In genomic region chrX:104183685-104184084, GRCh38 we compare ENCODE assay signal across 19 cellular contexts. TPM values are rescaled to one million over a fixed set of nuclear protein-coding genes. Genes with fewer than 3 reads are reported as not detected.
DNase-seq lines count a peak whose midpoint lies in the region; ATAC-seq and TF ChIP-seq lines count a peak whose summit lies in the region.
"Had no signal": no experiment of that assay in that cellular context is flagged by ENCODE, and none has a peak within 500 bp of the region (broad histone marks: within the 10 kb centered on the region; RNA-seq: fewer than 3 reads in every experiment).

No MANE protein-coding gene starts in this region.

- no peak overlapping the region for H3K27ac Mint-ChIP-seq in activated CD8-positive, alpha-beta T cell treated with anti-CD3 and anti-CD28 coated beads for 36 hours
- H3K27ac Mint-ChIP-seq in activated CD8-positive, alpha-beta T cell treated with anti-CD3 and anti-CD28 coated beads, Interleukin-2, amount 10 ng/mL, durations not matched to agents 7 days and 5 days: no peak overlapping the region
- peak overlapping the region in 1 of 2 donors; percentile 66 for H3K27ac Mint-ChIP-seq in natural killer cell
- H3K27ac Mint-ChIP-seq in HFFc6: no peak overlapping the region

- CTCF ChIA-PET in activated CD8-positive, alpha-beta T cell treated with anti-CD3 and anti-CD28 coated beads for 36 hours (lab: Charles Lee): interaction anchor here (1.2 kb wide), 1 partner anchor 12 kb away, joined by 5 read pairs; no protein-coding TSS in a partner anchor
- CTCF ChIA-PET in activated CD8-positive, alpha-beta T cell treated with anti-CD3 and anti-CD28 coated beads, Interleukin-2, amount 10 ng/mL, durations not matched to agents 7 days and 5 days (lab: Charles Lee): no interaction called here

- peak; percentile 49 for ATAC-seq in activated CD8-positive, alpha-beta T cell treated with anti-CD3 and anti-CD28 coated beads for 36 hours
- ATAC-seq in activated CD8-positive, alpha-beta T cell treated with anti-CD3 and anti-CD28 coated beads, Interleukin-2, amount 10 ng/mL, durations not matched to agents 7 days and 5 days: no peak
- peak; percentile 63 for ATAC-seq in HG02884 (IDR thresholded peaks at IDR 0.05; ENCODE audit: unreplicated experiment)
- no peak for ATAC-seq in natural killer cell
- ATAC-seq: Panc1 had no signal

- H3K4me3 Mint-ChIP-seq in activated CD8-positive, alpha-beta T cell treated with anti-CD3 and anti-CD28 coated beads for 36 hours: no peak overlapping the region
- no peak overlapping the region for H3K4me3 Mint-ChIP-seq in activated CD8-positive, alpha-beta T cell treated with anti-CD3 and anti-CD28 coated beads, Interleukin-2, amount 10 ng/mL, durations not matched to agents 7 days and 5 days
- H3K4me3 Mint-ChIP-seq in natural killer cell (peak overlapping the region; percentile 48), HFFc6 (no peak overlapping the region)
- H3K4me3 Mint-ChIP-seq: CD4-positive, CD25-positive, alpha-beta regulatory T cell had no signal

- DNase-seq in activated CD8-positive, alpha-beta T cell treated with anti-CD3 and anti-CD28 coated beads for 36 hours: no peak
- no peak for DNase-seq in activated CD8-positive, alpha-beta T cell treated with anti-CD3 and anti-CD28 coated beads, Interleukin-2, amount 10 ng/mL, durations not matched to agents 7 days and 5 days
- DNase-seq in GM12865 (ENCODE audit: low read depth) (peak; percentile 2), natural killer cell (no peak), NCI-H2107 treated with DMSO at 0.1 percent for 48 hours (lab: John Stamatoyannopoulos, UW; ENCODE audit: unreplicated experiment) (no peak), HFFc6 (no peak)
- DNase-seq: CD4-positive, CD25-positive, alpha-beta regulatory T cell; EL; GF-D8; H7; KG1; NCI-H1092; NCI-H1436; NCI-H1930; NCI-H2227 treated with DMSO at 0.1 percent for 48 hours; NCI-H510A; SIG-M5 had no signal

- H3K4me3 ChIP-seq in GM12865 (ENCODE audit: low read depth, low read length): no peak overlapping the region

- H3K27me3 Mint-ChIP-seq in activated CD8-positive, alpha-beta T cell treated with anti-CD3 and anti-CD28 coated beads for 36 hours: no peaks in the 10 kb centered on the region
- no peaks in the 10 kb centered on the region for H3K27me3 Mint-ChIP-seq in activated CD8-positive, alpha-beta T cell treated with anti-CD3 and anti-CD28 coated beads, Interleukin-2, amount 10 ng/mL, durations not matched to agents 7 days and 5 days (ENCODE audit: low read depth)
- H3K27me3 Mint-ChIP-seq in natural killer cell (ENCODE audit: low read depth in 2 of 2) (no peaks in the 10 kb centered on the region), HFFc6 (ENCODE audit: insufficient read depth) (no peaks in the 10 kb centered on the region)
- H3K27me3 Mint-ChIP-seq: CD4-positive, CD25-positive, alpha-beta regulatory T cell had no signal

- TF ChIP-seq CTCF in activated CD8-positive, alpha-beta T cell treated with anti-CD3 and anti-CD28 coated beads for 36 hours (IDR thresholded peaks at IDR 0.05): no peak
- TF ChIP-seq CTCF in GM12865 (IDR thresholded peaks at IDR 0.05; ENCODE audit: insufficient read depth, low read depth, low read length, missing control alignments) (no peak), natural killer cell (IDR thresholded peaks at IDR 0.05) (no peak), HFFc6 (IDR thresholded peaks at IDR 0.05) (no peak)

- peaks cover 17% of the 10 kb centered on the region for H3K4me1 Mint-ChIP-seq in activated CD8-positive, alpha-beta T cell treated with anti-CD3 and anti-CD28 coated beads for 36 hours (ENCODE audit: low read depth)
- H3K4me1 Mint-ChIP-seq in activated CD8-positive, alpha-beta T cell treated with anti-CD3 and anti-CD28 coated beads, Interleukin-2, amount 10 ng/mL, durations not matched to agents 7 days and 5 days (ENCODE audit: low read depth): no peaks in the 10 kb centered on the region
- H3K4me1 Mint-ChIP-seq in natural killer cell (peaks cover 9 to 21% of the 10 kb centered on the region in 2 donors), HFFc6 (ENCODE audit: low read depth) (peaks cover 5% of the 10 kb centered on the region; the same call in 1 of the 2 replicates)

- H3K36me3 Mint-ChIP-seq in activated CD8-positive, alpha-beta T cell treated with anti-CD3 and anti-CD28 coated beads for 36 hours (ENCODE audit: low read depth): peaks cover 13% of the 10 kb centered on the region
- peaks cover 11% of the 10 kb centered on the region for H3K36me3 Mint-ChIP-seq in activated CD8-positive, alpha-beta T cell treated with anti-CD3 and anti-CD28 coated beads, Interleukin-2, amount 10 ng/mL, durations not matched to agents 7 days and 5 days (ENCODE audit: low read depth)
- no peaks in the 10 kb centered on the region for H3K36me3 Mint-ChIP-seq in natural killer cell
- peaks cover 1% of the 10 kb centered on the region; the same call in 1 of the 2 replicates for H3K36me3 Mint-ChIP-seq in HFFc6 (ENCODE audit: low read depth)

- POLR2A ChIA-PET in activated CD8-positive, alpha-beta T cell treated with anti-CD3 and anti-CD28 coated beads for 36 hours (lab: Charles Lee): no interaction called here
- POLR2A ChIA-PET in activated CD8-positive, alpha-beta T cell treated with anti-CD3 and anti-CD28 coated beads, Interleukin-2, amount 10 ng/mL, durations not matched to agents 7 days and 5 days (lab: Charles Lee): no interaction called here

- no peaks in the 10 kb centered on the region for H3K9me3 Mint-ChIP-seq in activated CD8-positive, alpha-beta T cell treated with anti-CD3 and anti-CD28 coated beads for 36 hours
- H3K9me3 Mint-ChIP-seq in activated CD8-positive, alpha-beta T cell treated with anti-CD3 and anti-CD28 coated beads, Interleukin-2, amount 10 ng/mL, durations not matched to agents 7 days and 5 days (ENCODE audit: insufficient read depth): no peaks in the 10 kb centered on the region
- H3K9me3 Mint-ChIP-seq in natural killer cell (no peaks in the 10 kb centered on the region), HFFc6 (no peaks in the 10 kb centered on the region)
- H3K9me3 Mint-ChIP-seq: CD4-positive, CD25-positive, alpha-beta regulatory T cell had no signal

- intact Hi-C loops in activated CD8-positive, alpha-beta T cell treated with anti-CD3 and anti-CD28 coated beads for 36 hours (cut with micrococcal nuclease): no loop called here
- intact Hi-C loops in natural killer cell (cut with micrococcal nuclease): no loop called here

RNA-seq across cellular contexts. Expression of gene FAM199X, which starts 17.4 kb away (rescaled TPM):
- total RNA-seq in activated CD8-positive, alpha-beta T cell treated with anti-CD3 and anti-CD28 coated beads for 36 hours: 1 to 10 TPM; 6.9 to 8.0 TPM
- 10 to 100 TPM; 11.6 to 12.7 TPM for total RNA-seq in activated CD8-positive, alpha-beta T cell treated with anti-CD3 and anti-CD28 coated beads, Interleukin-2, amount 10 ng/mL, durations not matched to agents 7 days and 5 days
- 10 to 100 TPM; 31.9 to 35.9 (median 32.6) TPM for total RNA-seq in natural killer cell
- 10 to 100 TPM; 15.4 to 18.4 (median 16.8) TPM for total RNA-seq in HFFc6 (2021; fragmentation: NEBNext Ultra II Directional; extraction: Animal tissue kit (Norgen Biotek cat#: 25700))

RNA-seq across cellular contexts. Expression of gene SLC25A53, which starts 26.9 kb away (rescaled TPM):
- total RNA-seq in activated CD8-positive, alpha-beta T cell treated with anti-CD3 and anti-CD28 coated beads for 36 hours: 1 to 10 TPM; 4.4 to 4.7 TPM
- total RNA-seq in activated CD8-positive, alpha-beta T cell treated with anti-CD3 and anti-CD28 coated beads, Interleukin-2, amount 10 ng/mL, durations not matched to agents 7 days and 5 days: 1 to 10 TPM; 8.7 to 8.9 TPM
- 10 to 100 TPM; 10.1 to 20.6 (median 12.8) TPM for total RNA-seq in natural killer cell
- 1 to 10 TPM; 4.0 to 5.9 (median 4.6) TPM for total RNA-seq in HFFc6 (2021; fragmentation: NEBNext Ultra II Directional; extraction: Animal tissue kit (Norgen Biotek cat#: 25700))

Comparison
In these comparisons a context has a peak if more than half of its experiments do, and no peak if none do; other contexts are left out.
1. ATAC-seq: peak in activated CD8-positive, alpha-beta T cell treated with anti-CD3 and anti-CD28 coated beads for 36 hours (single experiment) and HG02884 (single experiment); none in activated CD8-positive, alpha-beta T cell treated with anti-CD3 and anti-CD28 coated beads, Interleukin-2, amount 10 ng/mL, durations not matched to agents 7 days and 5 days (single experiment) and natural killer cell (0 of 3).